Comparison of ENCODE assay signal across 18 cellular contexts in genomic region chr9:123390337-123391135, GRCh38. TPM values are rescaled to one million over a fixed set of nuclear protein-coding genes. Genes with fewer than 3 reads are reported as not detected.
DNase-seq lines count a peak whose midpoint lies in the region; ATAC-seq and TF ChIP-seq lines count a peak whose summit lies in the region.
"Had no signal": no experiment of that assay in that cellular context is flagged by ENCODE, and none has a peak within 500 bp of the region (broad histone marks: within the 10 kb centered on the region; RNA-seq: fewer than 3 reads in every experiment).

No MANE protein-coding gene starts in this region.

- no peak for ATAC-seq in HG03439 (IDR thresholded peaks at IDR 0.05; ENCODE audit: unreplicated experiment)

- DNase-seq in H7 = peak; percentile 57
- DNase-seq in NCI-H524 treated with DMSO at 0.1 percent for 48 hours (lab: John Stamatoyannopoulos, UW) = peak; percentile 80
- no peak for DNase-seq in endothelial cell (ENCODE audit: low spot score)
- no peak for DNase-seq in activated T-helper 2 cell treated with anti-CD3 and anti-CD28 coated beads, Interferon-gamma antibody, Interleukin-2, Interleukin-4, amounts not matched to agents 10 μg/mL and 5 μg/mL and 100 μg/mL, durations not matched to agents 14 hours and 24 hours and 36 hours (ENCODE audit: low spot score)
- no peak for DNase-seq in T-helper 1 cell
- DNase-seq in LoVo (ENCODE audit: low spot score) = no peak
- DNase-seq: CD8-positive, alpha-beta memory T cell; KG1; MM.1S; NCI-H2029; NCI-H446; NCI-H774; SIG-M5 had no signal

- H3K4me3 ChIP-seq in H7 (ENCODE audit: insufficient read depth, low read depth, low read length) = no peak overlapping the region
- H3K4me3 ChIP-seq: SK-N-MC had no signal

- no peaks in the 10 kb centered on the region for H3K9me3 Mint-ChIP-seq in endothelial cell (ENCODE audit: unreplicated experiment)
- H3K9me3 Mint-ChIP-seq in activated T-helper 2 cell treated with anti-CD3 and anti-CD28 coated beads, Interferon-gamma antibody, Interleukin-2, Interleukin-4, amounts not matched to agents 10 μg/mL and 5 μg/mL and 100 μg/mL, durations not matched to agents 14 hours and 24 hours and 36 hours = no peaks in the 10 kb centered on the region
- H3K9me3 Mint-ChIP-seq: CD8-positive, alpha-beta memory T cell; T-helper 1 cell treated with Interleukin-12 subunit alpha and Interleukin-12 subunit beta and Interleukin-4 antibody, amounts not matched to agents 30 μg/mL and 1 μg/mL, for 36 hours had no signal

- peaks cover 6% of the 10 kb centered on the region for H3K4me1 Mint-ChIP-seq in endothelial cell (ENCODE audit: unreplicated experiment)
- H3K4me1 Mint-ChIP-seq in activated T-helper 2 cell treated with anti-CD3 and anti-CD28 coated beads, Interferon-gamma antibody, Interleukin-2, Interleukin-4, amounts not matched to agents 10 μg/mL and 5 μg/mL and 100 μg/mL, durations not matched to agents 14 hours and 24 hours and 36 hours (ENCODE audit: low read depth) = no peaks in the 10 kb centered on the region
- H3K4me1 Mint-ChIP-seq: B cell had no signal

- intact Hi-C loops in activated T-helper 2 cell treated with anti-CD3 and anti-CD28 coated beads, Interferon-gamma antibody, Interleukin-2, Interleukin-4, amounts not matched to agents 10 μg/mL and 5 μg/mL and 100 μg/mL, durations not matched to agents 14 hours and 24 hours and 36 hours (cut with micrococcal nuclease) = no loop called here

- H3K27me3 Mint-ChIP-seq in endothelial cell (ENCODE audit: unreplicated experiment) = peaks cover 6% of the 10 kb centered on the region
- no peaks in the 10 kb centered on the region for H3K27me3 Mint-ChIP-seq in activated T-helper 2 cell treated with anti-CD3 and anti-CD28 coated beads, Interferon-gamma antibody, Interleukin-2, Interleukin-4, amounts not matched to agents 10 μg/mL and 5 μg/mL and 100 μg/mL, durations not matched to agents 14 hours and 24 hours and 36 hours (ENCODE audit: low read depth)
- H3K27me3 Mint-ChIP-seq: B cell; CD8-positive, alpha-beta memory T cell had no signal

- no peak overlapping the region for H3K4me3 Mint-ChIP-seq in endothelial cell (ENCODE audit: unreplicated experiment)
- H3K4me3 Mint-ChIP-seq in activated T-helper 2 cell treated with anti-CD3 and anti-CD28 coated beads, Interferon-gamma antibody, Interleukin-2, Interleukin-4, amounts not matched to agents 10 μg/mL and 5 μg/mL and 100 μg/mL, durations not matched to agents 14 hours and 24 hours and 36 hours (ENCODE audit: low read depth) = no peak overlapping the region
- H3K4me3 Mint-ChIP-seq: B cell; CD14-positive monocyte; CD8-positive, alpha-beta memory T cell; T-helper 1 cell treated with Interleukin-12 subunit alpha and Interleukin-12 subunit beta and Interleukin-4 antibody, amounts not matched to agents 30 μg/mL and 1 μg/mL, for 36 hours had no signal

- peaks cover 8% of the 10 kb centered on the region for H3K36me3 Mint-ChIP-seq in endothelial cell (ENCODE audit: low read depth, unreplicated experiment)
- H3K36me3 Mint-ChIP-seq in activated T-helper 2 cell treated with anti-CD3 and anti-CD28 coated beads, Interferon-gamma antibody, Interleukin-2, Interleukin-4, amounts not matched to agents 10 μg/mL and 5 μg/mL and 100 μg/mL, durations not matched to agents 14 hours and 24 hours and 36 hours (ENCODE audit: low read depth) = no peaks in the 10 kb centered on the region
- H3K36me3 Mint-ChIP-seq: CD8-positive, alpha-beta memory T cell had no signal

- peak overlapping the region; percentile 18 for H3K27ac Mint-ChIP-seq in endothelial cell (ENCODE audit: unreplicated experiment)
- H3K27ac Mint-ChIP-seq in activated T-helper 2 cell treated with anti-CD3 and anti-CD28 coated beads, Interferon-gamma antibody, Interleukin-2, Interleukin-4, amounts not matched to agents 10 μg/mL and 5 μg/mL and 100 μg/mL, durations not matched to agents 14 hours and 24 hours and 36 hours = no peak overlapping the region
- H3K27ac Mint-ChIP-seq: B cell; CD8-positive, alpha-beta memory T cell; T-helper 1 cell treated with Interleukin-12 subunit alpha and Interleukin-12 subunit beta and Interleukin-4 antibody, amounts not matched to agents 30 μg/mL and 1 μg/mL, for 36 hours had no signal

- no peaks in the 10 kb centered on the region for H3K36me3 ChIP-seq in H7 (replicated peaks; ENCODE audit: control insufficient read depth, insufficient read depth, low read length)

- no peak for TF ChIP-seq CTCF in endothelial cell (IDR thresholded peaks at IDR 0.05; ENCODE audit: unreplicated experiment)

- no peaks in the 10 kb centered on the region for H3K27me3 ChIP-seq in H7 (ENCODE audit: control insufficient read depth, insufficient read depth, low read length)

RNA-seq across cellular contexts. Expression of gene CRB2, which starts 34.5 kb away (rescaled TPM):
- 1.6 and 1.7 TPM in 2 replicates for total RNA-seq in H7 (2014; rRNA removed; shearing (Covaris generic))
- 0.18 TPM for total RNA-seq in endothelial cell (ENCODE audit: unreplicated experiment)
- total RNA-seq in activated T-helper 2 cell treated with anti-CD3 and anti-CD28 coated beads, Interferon-gamma antibody, Interleukin-2, Interleukin-4, amounts not matched to agents 10 μg/mL and 5 μg/mL and 100 μg/mL, durations not matched to agents 14 hours and 24 hours and 36 hours = not detected in 2 replicates
- total RNA-seq: CD8-positive, alpha-beta memory T cell had no signal

Comparison
In these comparisons a context has a peak if more than half of its experiments do, and no peak if none do; other contexts are left out.
1. DNase-seq: peak in H7 (single experiment) and NCI-H524 treated with DMSO at 0.1 percent for 48 hours (single experiment); none in endothelial cell (single experiment), activated T-helper 2 cell treated with anti-CD3 and anti-CD28 coated beads, Interferon-gamma antibody, Interleukin-2, Interleukin-4, amounts not matched to agents 10 μg/mL and 5 μg/mL and 100 μg/mL, durations not matched to agents 14 hours and 24 hours and 36 hours (single experiment), T-helper 1 cell (0 of 5) and LoVo (single experiment).